8 cellular contexts compared by ENCODE assay signal in the genomic region with DNA sequence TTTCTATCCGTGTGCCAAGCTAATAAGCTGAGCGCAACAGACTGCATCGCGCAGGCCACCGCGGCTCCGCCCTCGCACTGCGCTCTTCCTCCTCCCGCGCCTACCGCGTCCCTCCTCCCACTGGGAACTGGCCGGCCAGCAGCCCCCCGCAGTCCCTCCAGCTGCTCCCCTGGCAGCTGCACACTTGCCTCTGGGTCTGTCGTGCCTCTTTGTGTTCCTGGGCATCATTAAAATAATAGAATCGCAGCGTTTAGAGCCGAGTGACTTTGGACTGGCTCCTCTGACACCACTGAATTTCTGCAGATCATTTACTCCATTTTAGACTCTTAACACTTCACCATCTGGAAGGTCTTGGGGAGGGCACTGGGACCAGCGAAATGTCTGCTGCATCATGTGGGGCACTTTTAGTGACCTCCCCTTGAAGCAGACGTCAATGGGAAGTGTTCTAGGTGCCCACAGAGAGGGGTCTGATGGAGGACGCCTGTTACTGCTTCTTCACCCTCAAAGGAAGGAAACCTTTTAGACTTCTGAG. TPM values are rescaled to one million over a fixed set of nuclear protein-coding genes. Genes with fewer than 3 reads are reported as not detected.
A peak's percentile ranks its signal among the peaks of the same experiment; 100 is the strongest.
DNase-seq lines count a peak whose midpoint lies in the region; ATAC-seq, FAIRE-seq and TF ChIP-seq lines count a peak whose summit lies in the region.

No MANE protein-coding gene starts in this region.

- CTCF ChIA-PET in AG04450 (lab: Charles Lee) = no interaction called here

- H2AK5ac ChIP-seq in mesenchymal stem cell (ENCODE audit: low read length, severe bottlenecking) = no peak overlapping the region

- H3K14ac ChIP-seq in mesenchymal stem cell (ENCODE audit: low read length in 2 of 2) = no peak overlapping the region

- no peak overlapping the region for H2BK120ac ChIP-seq in mesenchymal stem cell (ENCODE audit: low read depth, low read length)

- DNase-seq in AG04450 (ENCODE audit: low read depth, low spot score) = no peak
- peak; percentile 98 to 99 for DNase-seq in SJCRH30
- peak; percentile 47 for DNase-seq in colonic mucosa
- DNase-seq in mesenchymal stem cell = no peak
- DNase-seq in thoracic aorta (ENCODE audit: low spot score) = no peak
- DNase-seq in D721Med (ENCODE audit: insufficient read length, low spot score) = no peak

- H3K79me1 ChIP-seq in mesenchymal stem cell (replicated peaks; ENCODE audit: low read length, poor library complexity, severe bottlenecking) = no peaks in the 10 kb centered on the region

- no peak overlapping the region for H3K27ac ChIP-seq in AG04450 (ENCODE audit: low read depth, low read length)
- H3K27ac ChIP-seq in SJCRH30 = peak overlapping the region; percentile 68
- H3K27ac ChIP-seq in colonic mucosa = no peak overlapping the region
- H3K27ac ChIP-seq in mesenchymal stem cell (ENCODE audit: low read length, poor library complexity, severe bottlenecking) = no peak overlapping the region
- H3K27ac ChIP-seq in thoracic aorta = peak overlapping the region; percentile 74 to 79

- WGBS in mesenchymal stem cell = 92% methylated on average over 22 of the region's 22 CpGs

- H2BK15ac ChIP-seq in mesenchymal stem cell (ENCODE audit: low read depth, poor library complexity, severe bottlenecking) = no peak overlapping the region

- intact Hi-C loops in colonic mucosa (cut with DNase I) = no loop called here

- no peak overlapping the region for H3K4me2 ChIP-seq in mesenchymal stem cell (ENCODE audit: low read length, poor library complexity, severe bottlenecking)

- POLR2A ChIA-PET in AG04450 (lab: Yijun Ruan, JAX) = no interaction called here

- H3K18ac ChIP-seq in mesenchymal stem cell (ENCODE audit: low read depth in 1 of 2, low read length in 2 of 2) = no peak overlapping the region

- no peak overlapping the region for H2BK5ac ChIP-seq in mesenchymal stem cell (ENCODE audit: low read depth, low read length, poor library complexity, severe bottlenecking)

- no peak overlapping the region for H3K23ac ChIP-seq in mesenchymal stem cell (ENCODE audit: low read length in 2 of 2)

- H2AFZ ChIP-seq in mesenchymal stem cell (ENCODE audit: low read depth, low read length) = no peak overlapping the region

- no peak overlapping the region for H3K4ac ChIP-seq in mesenchymal stem cell (ENCODE audit: low read depth in 1 of 2, low read length in 2 of 2)

- H3K4me1 ChIP-seq in SJCRH30 = peaks cover 20% of the 10 kb centered on the region
- H3K4me1 ChIP-seq in colonic mucosa = no peaks in the 10 kb centered on the region
- H3K4me1 ChIP-seq in mesenchymal stem cell (ENCODE audit: control insufficient read depth, insufficient read depth, low read depth, low read length) = no peaks in the 10 kb centered on the region
- H3K4me1 ChIP-seq in thoracic aorta (ENCODE audit: control insufficient read depth in 1 of 2, low read depth in 2 of 2) = peaks cover 3 to 18% of the 10 kb centered on the region in 2 donors

- ATAC-seq in GM18858 (IDR thresholded peaks at IDR 0.05; ENCODE audit: unreplicated experiment) (peak; percentile 87), HG03108 (IDR thresholded peaks at IDR 0.05; ENCODE audit: unreplicated experiment) (peak; percentile 72), thoracic aorta (ENCODE audit: insufficient number of reproducible peaks, low FRiP score, low read depth) (no peak)

- H3K36me3 ChIP-seq in SJCRH30 = no peaks in the 10 kb centered on the region
- H3K36me3 ChIP-seq in colonic mucosa = no peaks in the 10 kb centered on the region
- no peaks in the 10 kb centered on the region for H3K36me3 ChIP-seq in mesenchymal stem cell (ENCODE audit: control insufficient read depth in 1 of 2, insufficient read depth in 2 of 2, low read depth in 1 of 2, low read length in 2 of 2)
- H3K36me3 ChIP-seq in thoracic aorta = no peaks in the 10 kb centered on the region

- H4K8ac ChIP-seq in mesenchymal stem cell (ENCODE audit: low read length) = no peak overlapping the region

- H3K9me3 ChIP-seq in AG04450 (ENCODE audit: control insufficient read depth, insufficient read depth, low read length) (no peaks in the 10 kb centered on the region), SJCRH30 (replicated peaks) (0 out of 2 replicates have a peak, but pooled peaks cover 3% of the 10 kb centered on the region), colonic mucosa (no peaks in the 10 kb centered on the region), mesenchymal stem cell (ENCODE audit: control insufficient read depth, low read length) (no peaks in the 10 kb centered on the region), thoracic aorta (no peaks in the 10 kb centered on the region)

- TF ChIP-seq CTCF in AG04450 (IDR thresholded peaks at IDR 0.05; ENCODE audit: low read depth, low read length) = no peak
- no peak for TF ChIP-seq CTCF in colonic mucosa (IDR thresholded peaks at IDR 0.05)
- TF ChIP-seq CTCF in thoracic aorta (IDR thresholded peaks at IDR 0.05) = no peak
- TF ChIP-seq CTCF in D721Med (IDR thresholded peaks at IDR 0.05; ENCODE audit: insufficient read depth, missing control alignments) = no peak

- H3K9ac ChIP-seq in colonic mucosa (ENCODE audit: low read depth in 2 of 2, low read length in 2 of 2) = peak overlapping the region in 1 of 2 donors; percentile 22
- H3K9ac ChIP-seq in mesenchymal stem cell (ENCODE audit: low read length) = peak overlapping the region; percentile 88

- no peak overlapping the region for H2BK12ac ChIP-seq in mesenchymal stem cell (ENCODE audit: low read length in 2 of 2)

- H3K4me3 ChIP-seq in AG04450 (ENCODE audit: low read depth, low read length) (peak overlapping the region; percentile 50), SJCRH30 (peak overlapping the region; percentile 54), colonic mucosa (peak overlapping the region; percentile 22), mesenchymal stem cell (ENCODE audit: insufficient read depth in 1 of 2, low read depth in 1 of 2, low read length in 2 of 2) (peak overlapping the region in 1 of 2 experiments; percentile 78), thoracic aorta (peak overlapping the region; percentile 75)

- no peak for FAIRE-seq in D721Med (lab: Jason Lieb, UNC)

- H3K27me3 ChIP-seq in AG04450 (ENCODE audit: control insufficient read depth, insufficient read depth, low read length) (no peaks in the 10 kb centered on the region), SJCRH30 (no peaks in the 10 kb centered on the region), colonic mucosa (no peaks in the 10 kb centered on the region), mesenchymal stem cell (ENCODE audit: control insufficient read depth in 1 of 2, insufficient read depth in 1 of 2, low read length in 2 of 2) (no peaks in the 10 kb centered on the region), thoracic aorta (replicated peaks; ENCODE audit: insufficient read depth) (no peaks in the 10 kb centered on the region)

- H4K91ac ChIP-seq in mesenchymal stem cell (ENCODE audit: low read length) = no peak overlapping the region

RNA-seq across cellular contexts. Expression of a gene that starts 20.9 kb away (rescaled TPM):
- 23.2 and 30.7 TPM in 2 replicates for polyA plus RNA-seq in AG04450 (2011; rRNA removed)
- polyA minus RNA-seq in AG04450 (2011; rRNA and poly(A)+ RNA removed) = 35.1 and 37.3 TPM in 2 replicates
- total RNA-seq in SJCRH30 (2014; rRNA removed; shearing (Covaris generic)) = 130 and 137 TPM in 2 replicates
- total RNA-seq in colonic mucosa = 10 to 100 TPM; 31.7 to 37.1 TPM
- 13.4 TPM for polyA plus RNA-seq in mesenchymal stem cell (2013, experiment 1 of 2)
- polyA plus RNA-seq in mesenchymal stem cell (2013, experiment 2 of 2) = 13.5 TPM
- 10 to 100 TPM; 51.0 to 77.7 TPM for total RNA-seq in thoracic aorta

Comparison
In these comparisons a context has a peak if more than half of its experiments do, and no peak if none do; other contexts are left out.
1. DNase-seq: peak in SJCRH30 (2 of 2) and colonic mucosa (single experiment); none in AG04450 (single experiment), mesenchymal stem cell (single experiment), thoracic aorta (single experiment) and D721Med (single experiment).
2. H3K27ac ChIP-seq: peak in SJCRH30 (single experiment) and thoracic aorta (2 of 2); none in AG04450 (single experiment), colonic mucosa (single experiment) and mesenchymal stem cell (single experiment).